ENCODE assay signal across 12 cellular contexts in the genomic region with DNA sequence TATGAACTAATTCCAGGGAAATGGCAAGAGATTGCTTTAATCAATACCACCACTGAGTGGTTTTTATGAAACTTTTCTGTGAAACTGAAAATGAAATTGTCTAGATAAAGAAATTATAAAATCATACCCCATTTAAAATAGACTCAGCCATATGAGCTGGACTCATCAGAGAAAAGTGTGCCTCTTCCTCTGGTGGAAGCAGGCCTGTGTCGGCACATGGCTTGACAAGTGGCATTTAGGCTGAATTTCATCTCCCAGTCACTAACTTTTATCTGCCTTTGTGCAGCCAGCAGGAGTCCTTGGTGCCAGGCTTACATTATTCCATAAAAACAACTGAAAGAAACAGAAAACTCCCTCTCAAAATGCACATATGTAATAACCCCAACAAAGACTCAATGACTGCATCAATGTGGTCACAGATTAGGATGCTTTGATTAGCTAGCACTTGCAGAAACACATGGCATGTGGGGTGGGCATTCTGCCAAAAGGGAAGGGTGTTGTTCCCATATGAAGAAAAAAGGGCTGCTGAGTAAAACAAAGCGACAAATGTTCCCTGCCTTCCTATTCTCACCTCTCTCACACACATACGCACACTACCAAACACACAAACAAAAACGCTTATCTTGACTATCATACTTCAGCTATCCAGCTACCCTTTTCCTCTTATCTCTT.
DNase-seq lines count a peak whose midpoint lies in the region; ATAC-seq and TF ChIP-seq lines count a peak whose summit lies in the region.
"Had no signal": no experiment of that assay in that cellular context is flagged by ENCODE, and none has a peak within 500 bp of the region (broad histone marks: within the 10 kb centered on the region; RNA-seq: fewer than 3 reads in every experiment).

No MANE protein-coding gene starts in this region.

- no peaks in the 10 kb centered on the region for H3F3A ChIP-seq in OCI-LY1 (ENCODE audit: insufficient read depth, low read length)

- no peak overlapping the region for H3K27ac Mint-ChIP-seq in activated T-helper 2 cell treated with anti-CD3 and anti-CD28 coated beads, Interferon-gamma antibody, Interleukin-2, Interleukin-4, amounts not matched to agents 10 μg/mL and 5 μg/mL and 100 μg/mL, durations not matched to agents 14 hours and 24 hours and 36 hours
- H3K27ac Mint-ChIP-seq: progenitor cell of endocrine pancreas had no signal

- peak overlapping the region; percentile 30; the same call in 1 of the 2 replicates for H2AFZ ChIP-seq in OCI-LY1 (ENCODE audit: low read length)

- no peak for TF ChIP-seq EP300 in upper lobe of left lung (IDR thresholded peaks at IDR 0.05)

- H3K27me3 ChIP-seq in OCI-LY1 (ENCODE audit: insufficient read depth, low read length) (no peaks in the 10 kb centered on the region), upper lobe of left lung (no peaks in the 10 kb centered on the region), vagina (no peaks in the 10 kb centered on the region)
- H3K27me3 ChIP-seq: BLaER1 treated with 17β-estradiol and CSF1 and Interleukin-3, amounts not matched to agents 10 nM and 100 nM had no signal

- peak; percentile 8 for DNase-seq in A172 (ENCODE audit: low spot score)
- peak; percentile 28 for DNase-seq in HS-5 (ENCODE audit: low read depth)
- DNase-seq in fibroblast of peridontal ligament (ENCODE audit: extremely low read depth), result peak; percentile 57
- no peak for DNase-seq in upper lobe of left lung
- no peak for DNase-seq in activated T-helper 2 cell treated with anti-CD3 and anti-CD28 coated beads, Interferon-gamma antibody, Interleukin-2, Interleukin-4, amounts not matched to agents 10 μg/mL and 5 μg/mL and 100 μg/mL, durations not matched to agents 14 hours and 24 hours and 36 hours (ENCODE audit: low spot score)
- no peak for DNase-seq in vagina (ENCODE audit: extremely low spot score in 2 of 2)
- DNase-seq: activated CD4-positive, alpha-beta T cell treated with anti-CD3 and anti-CD28 coated beads, Interleukin-2, amount 50 U/mL, for 4 hours; GOT3 had no signal

- no peaks in the 10 kb centered on the region for H3K27me3 Mint-ChIP-seq in activated T-helper 2 cell treated with anti-CD3 and anti-CD28 coated beads, Interferon-gamma antibody, Interleukin-2, Interleukin-4, amounts not matched to agents 10 μg/mL and 5 μg/mL and 100 μg/mL, durations not matched to agents 14 hours and 24 hours and 36 hours (ENCODE audit: low read depth)
- H3K27me3 Mint-ChIP-seq: progenitor cell of endocrine pancreas had no signal

- H3K27ac ChIP-seq in OCI-LY1 (ENCODE audit: low read depth, low read length, poor library complexity, severe bottlenecking) (no peak overlapping the region), upper lobe of left lung (no peak overlapping the region), vagina (no peak overlapping the region)
- H3K27ac ChIP-seq: BLaER1 treated with 17β-estradiol and CSF1 and Interleukin-3, amounts not matched to agents 10 nM and 100 nM had no signal

- intact Hi-C loops in activated T-helper 2 cell treated with anti-CD3 and anti-CD28 coated beads, Interferon-gamma antibody, Interleukin-2, Interleukin-4, amounts not matched to agents 10 μg/mL and 5 μg/mL and 100 μg/mL, durations not matched to agents 14 hours and 24 hours and 36 hours (cut with micrococcal nuclease), result no loop called here
- intact Hi-C loops in vagina (cut with DNase I), result no loop called here

- no peaks in the 10 kb centered on the region for H3K4me1 Mint-ChIP-seq in activated T-helper 2 cell treated with anti-CD3 and anti-CD28 coated beads, Interferon-gamma antibody, Interleukin-2, Interleukin-4, amounts not matched to agents 10 μg/mL and 5 μg/mL and 100 μg/mL, durations not matched to agents 14 hours and 24 hours and 36 hours (ENCODE audit: low read depth)

- H3K36me3 ChIP-seq in OCI-LY1 (ENCODE audit: insufficient read depth, low read length), result no peaks in the 10 kb centered on the region
- H3K36me3 ChIP-seq in upper lobe of left lung, result no peaks in the 10 kb centered on the region
- H3K36me3 ChIP-seq in vagina, result no peaks in the 10 kb centered on the region
- H3K36me3 ChIP-seq: BLaER1 treated with 17β-estradiol and CSF1 and Interleukin-3, amounts not matched to agents 10 nM and 100 nM had no signal

- no peak overlapping the region for H3K9ac ChIP-seq in OCI-LY1 (ENCODE audit: low read length)
- H3K9ac ChIP-seq: BLaER1 treated with 17β-estradiol and CSF1 and Interleukin-3, amounts not matched to agents 10 nM and 100 nM had no signal

- H3K4me1 ChIP-seq in OCI-LY1 (ENCODE audit: insufficient read depth, low read length, severe bottlenecking) (peaks cover 12% of the 10 kb centered on the region), upper lobe of left lung (no peaks in the 10 kb centered on the region), vagina (no peaks in the 10 kb centered on the region)

- TF ChIP-seq POLR2A in upper lobe of left lung (IDR thresholded peaks at IDR 0.05), result no peak
- no peak for TF ChIP-seq POLR2A in vagina (IDR thresholded peaks at IDR 0.05)

- H3K4me2 ChIP-seq in OCI-LY1 (ENCODE audit: low read length), result no peak overlapping the region

- peaks cover 27% of the 10 kb centered on the region for H3K9me3 Mint-ChIP-seq in activated T-helper 2 cell treated with anti-CD3 and anti-CD28 coated beads, Interferon-gamma antibody, Interleukin-2, Interleukin-4, amounts not matched to agents 10 μg/mL and 5 μg/mL and 100 μg/mL, durations not matched to agents 14 hours and 24 hours and 36 hours

- ATAC-seq in upper lobe of left lung (ENCODE audit: low FRiP score in 2 of 2) (no peak), GM19023 (IDR thresholded peaks at IDR 0.05; ENCODE audit: unreplicated experiment) (no peak)

- H3K4me3 Mint-ChIP-seq in activated T-helper 2 cell treated with anti-CD3 and anti-CD28 coated beads, Interferon-gamma antibody, Interleukin-2, Interleukin-4, amounts not matched to agents 10 μg/mL and 5 μg/mL and 100 μg/mL, durations not matched to agents 14 hours and 24 hours and 36 hours (ENCODE audit: low read depth), result no peak overlapping the region

- H3K36me3 Mint-ChIP-seq in activated T-helper 2 cell treated with anti-CD3 and anti-CD28 coated beads, Interferon-gamma antibody, Interleukin-2, Interleukin-4, amounts not matched to agents 10 μg/mL and 5 μg/mL and 100 μg/mL, durations not matched to agents 14 hours and 24 hours and 36 hours (ENCODE audit: low read depth), result no peaks in the 10 kb centered on the region

- TF ChIP-seq CTCF in OCI-LY1 (IDR thresholded peaks at IDR 0.05; ENCODE audit: low read length) (no peak), upper lobe of left lung (IDR thresholded peaks at IDR 0.05) (no peak), vagina (IDR thresholded peaks at IDR 0.05) (no peak)

- 37 to 39% methylated on average over 4 of the region's 4 CpGs for whole genome bisulfite sequencing in upper lobe of left lung, 2 donors

- H3K4me3 ChIP-seq in OCI-LY1 (ENCODE audit: low read depth, low read length, poor library complexity, severe bottlenecking), result no peak overlapping the region
- H3K4me3 ChIP-seq in upper lobe of left lung, result no peak overlapping the region
- H3K4me3 ChIP-seq in vagina, result no peak overlapping the region
- H3K4me3 ChIP-seq: BLaER1 treated with 17β-estradiol and CSF1 and Interleukin-3, amounts not matched to agents 10 nM and 100 nM had no signal

- H3K9me2 ChIP-seq in OCI-LY1 (ENCODE audit: low read depth, low read length), result no peaks in the 10 kb centered on the region

- no peaks in the 10 kb centered on the region for H4K20me1 ChIP-seq in OCI-LY1 (ENCODE audit: insufficient read depth, low read length)
- H4K20me1 ChIP-seq: BLaER1 treated with 17β-estradiol and CSF1 and Interleukin-3, amounts not matched to agents 10 nM and 100 nM had no signal

- no peaks in the 10 kb centered on the region for H3K9me3 ChIP-seq in OCI-LY1 (ENCODE audit: low read length)
- no peaks in the 10 kb centered on the region for H3K9me3 ChIP-seq in upper lobe of left lung
- no peaks in the 10 kb centered on the region for H3K9me3 ChIP-seq in vagina

- no peaks in the 10 kb centered on the region for H3K79me2 ChIP-seq in OCI-LY1 (ENCODE audit: insufficient read depth, low read length)

Comparison
In these comparisons a context has a peak if more than half of its experiments do, and no peak if none do; other contexts are left out.
1. DNase-seq: peak in A172 (single experiment), HS-5 (single experiment) and fibroblast of peridontal ligament (single experiment); none in upper lobe of left lung (0 of 2), activated T-helper 2 cell treated with anti-CD3 and anti-CD28 coated beads, Interferon-gamma antibody, Interleukin-2, Interleukin-4, amounts not matched to agents 10 μg/mL and 5 μg/mL and 100 μg/mL, durations not matched to agents 14 hours and 24 hours and 36 hours (single experiment) and vagina (0 of 2).